In genomic region chr14:104687601-104688504, GRCh38 we compare ENCODE assay signal across 1 cellular context.
TF ChIP-seq lines count a peak whose summit lies in the region.

No MANE protein-coding gene starts in this region.

TF ChIP-seq in HepG2, 621 proteins besides CTCF, POLR2A, EP300 and RAD21 (continued from another document and continues in another):
- TF ChIP-seq THAP9 (CRISPR knock-in tag; IDR thresholded peaks at IDR 0.05; ENCODE audit: borderline replicate concordance) (peak; percentile 20), IRX3 (CRISPR knock-in tag; IDR thresholded peaks at IDR 0.05; ENCODE audit: borderline replicate concordance, low read depth) (no peak), TAF1 (CRISPR knock-in tag; IDR thresholded peaks at IDR 0.05) (peak; percentile 81), ZNF263 (CRISPR knock-in tag; IDR thresholded peaks at IDR 0.05) (peak; percentile 33; the same call in 1 of the 2 replicates), HOXA9 (CRISPR knock-in tag; IDR thresholded peaks at IDR 0.05; ENCODE audit: borderline replicate concordance) (0 out of 2 replicates have a peak, but pooled peaks have one; percentile 58), ARID3A (IDR thresholded peaks at IDR 0.05; ENCODE audit: low read depth, low read length) (no peak), ZMAT3 (CRISPR knock-in tag; conservative IDR thresholded peaks at IDR 0.05) (peak; percentile 95), MAF1 (CRISPR knock-in tag; IDR thresholded peaks at IDR 0.05; ENCODE audit: borderline replicate concordance) (no peak), NR0B2 (CRISPR knock-in tag; IDR thresholded peaks at IDR 0.05) (0 out of 2 replicates have a peak, but pooled peaks have one; percentile 62), NONO (IDR thresholded peaks at IDR 0.05) (no peak), NONO (CRISPR knock-in tag; conservative IDR thresholded peaks at IDR 0.05) (peak; percentile 81), ZBTB14 (CRISPR knock-in tag; IDR thresholded peaks at IDR 0.05) (no peak), ZNF891 (CRISPR knock-in tag; IDR thresholded peaks at IDR 0.05) (no peak; the same call in 1 of the 2 replicates), TEAD3 (CRISPR knock-in tag; optimal IDR thresholded peaks at IDR 0.05; ENCODE audit: borderline replicate concordance) (peak; percentile 92), ZNF850 (CRISPR knock-in tag; conservative IDR thresholded peaks at IDR 0.05) (no peak), YY1 (IDR thresholded peaks at IDR 0.05; ENCODE audit: insufficient read depth, insufficient replicate concordance, low read depth, low read length) (peak; percentile 54), ZNF652 (CRISPR knock-in tag; IDR thresholded peaks at IDR 0.05; ENCODE audit: borderline replicate concordance, low read depth) (no peak), HIVEP1 (CRISPR knock-in tag; IDR thresholded peaks at IDR 0.05) (peak; percentile 55), XBP1 (CRISPR knock-in tag; IDR thresholded peaks at IDR 0.05) (no peak), NR2F6 (IDR thresholded peaks at IDR 0.05) (no peak; the same call in 1 of the 2 replicates), NR2F6 (CRISPR knock-in tag; IDR thresholded peaks at IDR 0.05) (peak; percentile 73), SRSF9 (IDR thresholded peaks at IDR 0.05; ENCODE audit: borderline replicate concordance, insufficient read depth, low read depth, low read length, poor library complexity, severe bottlenecking) (no peak), HNF4G (IDR thresholded peaks at IDR 0.05; ENCODE audit: borderline replicate concordance, low read depth, low read length) (peak; percentile 87), HNF4G (CRISPR knock-in tag; IDR thresholded peaks at IDR 0.05; ENCODE audit: borderline replicate concordance, low read depth) (peak; percentile 61; the same call in 1 of the 2 replicates), STAT5B (CRISPR knock-in tag; IDR thresholded peaks at IDR 0.05) (no peak), PAF1 (CRISPR knock-in tag; IDR thresholded peaks at IDR 0.05) (no peak), PHB2 (IDR thresholded peaks at IDR 0.05; ENCODE audit: partially characterized antibody) (no peak), MTA3 (CRISPR knock-in tag; IDR thresholded peaks at IDR 0.05) (no peak), ELK4 (CRISPR knock-in tag; IDR thresholded peaks at IDR 0.05; ENCODE audit: borderline replicate concordance) (no peak), ZBTB40 (IDR thresholded peaks at IDR 0.05) (no peak), ZBTB40 (CRISPR knock-in tag; IDR thresholded peaks at IDR 0.05) (no peak; the same call in 1 of the 2 replicates), ZNF30 (CRISPR knock-in tag; IDR thresholded peaks at IDR 0.05) (no peak), BATF2 (CRISPR knock-in tag; IDR thresholded peaks at IDR 0.05) (0 out of 2 replicates have a peak, but pooled peaks have one; percentile 31), PITX1 (CRISPR knock-in tag; IDR thresholded peaks at IDR 0.05) (peak; percentile 61), SUZ12 (IDR thresholded peaks at IDR 0.05; ENCODE audit: low read depth, low read length) (no peak), ZNF160 (CRISPR knock-in tag; IDR thresholded peaks at IDR 0.05) (no peak)
